ENCODE assay signal across 7 cellular contexts in the genomic region with DNA sequence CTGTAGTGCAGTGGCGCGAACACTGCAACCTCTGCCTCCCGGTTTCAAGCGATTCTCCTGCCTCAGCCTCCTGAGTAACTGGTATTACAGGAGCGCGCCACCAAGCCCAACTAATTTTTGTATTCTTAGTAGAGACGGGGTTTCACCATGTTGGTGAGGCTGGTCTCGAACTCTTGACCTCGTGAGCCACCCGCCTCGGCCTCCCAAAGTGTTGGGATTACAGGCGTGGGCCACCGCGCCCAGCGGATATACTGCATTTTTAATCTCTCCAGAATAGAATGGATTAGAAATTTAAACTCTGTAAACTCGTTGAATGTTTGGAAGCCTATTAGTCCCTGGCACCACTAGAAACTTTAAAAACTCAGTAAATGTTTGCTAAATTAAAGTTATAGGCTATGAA. TPM values are rescaled to one million over a fixed set of nuclear protein-coding genes. Genes with fewer than 3 reads are reported as not detected.
A peak's percentile ranks its signal among the peaks of the same experiment; 100 is the strongest.
DNase-seq lines count a peak whose midpoint lies in the region; ATAC-seq, FAIRE-seq and TF ChIP-seq lines count a peak whose summit lies in the region.
"Not testable (repeated sequence)": the region's sequence is repeated elsewhere in the genome, so short reads cannot be mapped to it uniquely, and the experiment has no call there.

No MANE protein-coding gene starts in this region.

- peak overlapping the region; percentile 85 for H3K4me3 ChIP-seq in GM23248
- peak overlapping the region; percentile 78 for H3K4me3 ChIP-seq in OCI-LY7 (ENCODE audit: low read depth, low read length, poor library complexity, severe bottlenecking)
- H3K4me3 ChIP-seq in astrocyte (ENCODE audit: insufficient read depth, low read depth, low read length), result not testable (repeated sequence)
- H3K4me3 ChIP-seq in gastrocnemius medialis, result peak overlapping the region; percentile 11 to 98 (median 96)

- 60% methylated on average over 16 of the region's 16 CpGs for WGBS in GM23248 (ENCODE audit: low coverage in 1 of 2, low lambda C conversion rate in 2 of 2, missing lambda C conversion rate in 2 of 2), 2 experiments

- H3K4me2 ChIP-seq in GM23248 (ENCODE audit: unreplicated experiment) (peak overlapping the region; percentile 92), OCI-LY7 (ENCODE audit: low read length) (peak overlapping the region; percentile 49), astrocyte (ENCODE audit: low read length) (peak overlapping the region; percentile 86)

- DNase-seq in GM23248; OCI-LY7 (ENCODE audit: low spot score); activated CD4-positive, alpha-beta T cell treated with anti-CD3 and anti-CD28 coated beads, Interleukin-2, amount 10 ng/mL, durations not matched to agents 7 days and 5 days; astrocyte (ENCODE audit: low read depth); glutamatergic neuron; naive B cell; gastrocnemius medialis: not testable (repeated sequence)

- H3K27me3 ChIP-seq in GM23248 (replicated peaks; ENCODE audit: insufficient read depth); astrocyte (ENCODE audit: insufficient read depth, low read length); gastrocnemius medialis: not testable (repeated sequence)

- not testable (repeated sequence) for ATAC-seq in naive B cell (ENCODE audit: low read depth in 2 of 2); gastrocnemius medialis

- H3K9ac ChIP-seq in GM23248; astrocyte (ENCODE audit: low read length): not testable (repeated sequence)

- not testable (repeated sequence) for H3K9me3 Mint-ChIP-seq in activated CD4-positive, alpha-beta T cell treated with anti-CD3 and anti-CD28 coated beads, Interleukin-2, amount 10 ng/mL, durations not matched to agents 7 days and 5 days; astrocyte (ENCODE audit: unreplicated experiment); glutamatergic neuron (ENCODE audit: unreplicated experiment); naive B cell

- in situ Hi-C loops in GM23248 (cut with MboI); gastrocnemius medialis (cut with MboI; ENCODE audit: low sequenced_read_pairs in 4 of 4): not testable (repeated sequence)

- not testable (repeated sequence) for H3K9me2 ChIP-seq in GM23248 (ENCODE audit: insufficient read depth); OCI-LY7 (ENCODE audit: insufficient read depth, low read length)

- H3K4me1 Mint-ChIP-seq in activated CD4-positive, alpha-beta T cell treated with anti-CD3 and anti-CD28 coated beads, Interleukin-2, amount 10 ng/mL, durations not matched to agents 7 days and 5 days, result peaks cover 60% of the 10 kb centered on the region
- H3K4me1 Mint-ChIP-seq in astrocyte (ENCODE audit: low read depth, unreplicated experiment) (peaks cover 19% of the 10 kb centered on the region), glutamatergic neuron (ENCODE audit: low read depth, unreplicated experiment) (peaks cover 12% of the 10 kb centered on the region), naive B cell (peaks cover 21 to 56% (median 49%) of the 10 kb centered on the region in 3 donors)

- not testable (repeated sequence) for H4K20me1 ChIP-seq in GM23248 (ENCODE audit: insufficient read depth); OCI-LY7 (ENCODE audit: insufficient read depth, low read length)
- H4K20me1 ChIP-seq in astrocyte (ENCODE audit: insufficient read depth, low read length), result peaks cover 14% of the 10 kb centered on the region

- not testable (repeated sequence) for BruUV-seq in OCI-LY7 (replicated peaks; lab: Mats Ljungman, UMichigan)

- H3K27me3 Mint-ChIP-seq in activated CD4-positive, alpha-beta T cell treated with anti-CD3 and anti-CD28 coated beads, Interleukin-2, amount 10 ng/mL, durations not matched to agents 7 days and 5 days; astrocyte (ENCODE audit: low read depth, unreplicated experiment); glutamatergic neuron (ENCODE audit: unreplicated experiment); naive B cell: not testable (repeated sequence)

- H3K79me2 ChIP-seq in GM23248 (ENCODE audit: insufficient read depth), result peaks cover 54% of the 10 kb centered on the region
- peaks cover 12% of the 10 kb centered on the region; the same call in 1 of the 2 replicates for H3K79me2 ChIP-seq in OCI-LY7 (ENCODE audit: insufficient read depth, low read depth, low read length)
- H3K79me2 ChIP-seq in astrocyte (ENCODE audit: insufficient read depth, low read length), result peaks cover 58% of the 10 kb centered on the region

- not testable (repeated sequence) for H3K27ac ChIP-seq in GM23248; OCI-LY7 (ENCODE audit: low read depth, low read length, poor library complexity, severe bottlenecking); astrocyte (ENCODE audit: low read depth, low read length)
- H3K27ac ChIP-seq in gastrocnemius medialis, result peak overlapping the region; percentile 89 to 95 (median 93)

- peak overlapping the region; percentile 99 for H2AFZ ChIP-seq in GM23248
- peak overlapping the region; percentile 96 for H2AFZ ChIP-seq in OCI-LY7 (ENCODE audit: low read length)
- H2AFZ ChIP-seq in astrocyte (ENCODE audit: low read depth, low read length), result not testable (repeated sequence)

- not testable (repeated sequence) for TF ChIP-seq CTCF in OCI-LY7 (conservative IDR thresholded peaks at IDR 0.05; ENCODE audit: low read length); astrocyte (IDR thresholded peaks at IDR 0.05; ENCODE audit: insufficient read depth, low read depth, low read length); glutamatergic neuron (IDR thresholded peaks at IDR 0.05; ENCODE audit: partially characterized antibody, unreplicated experiment); gastrocnemius medialis (IDR thresholded peaks at IDR 0.05 in 4 of 5, conservative IDR thresholded peaks at IDR 0.05 in 1 of 5)

- FAIRE-seq in astrocyte (lab: Jason Lieb, UNC), result not testable (repeated sequence)

- H3K4me3 Mint-ChIP-seq in activated CD4-positive, alpha-beta T cell treated with anti-CD3 and anti-CD28 coated beads, Interleukin-2, amount 10 ng/mL, durations not matched to agents 7 days and 5 days, result peak overlapping the region; percentile 96
- H3K4me3 Mint-ChIP-seq in astrocyte (ENCODE audit: unreplicated experiment), result peak overlapping the region; percentile 98
- peak overlapping the region; percentile 13 for H3K4me3 Mint-ChIP-seq in glutamatergic neuron (ENCODE audit: unreplicated experiment)
- H3K4me3 Mint-ChIP-seq in naive B cell, result peak overlapping the region; percentile 70 to 100 (median 98)

- intact Hi-C loops in OCI-LY7 (cut with micrococcal nuclease; ENCODE audit: unreplicated experiment), result loop anchor here (2.0 kb wide), 2 partner anchors 393 to 731 kb away; partner anchors contain the start of genes LRRC1 and TMEM14A
- intact Hi-C loops in gastrocnemius medialis (cut with DNase I; ENCODE audit: low total_unique reads), result not testable (repeated sequence)

- H3K4me1 ChIP-seq in GM23248 (ENCODE audit: insufficient read depth), result peaks cover 36% of the 10 kb centered on the region
- peaks cover 49% of the 10 kb centered on the region for H3K4me1 ChIP-seq in OCI-LY7 (ENCODE audit: insufficient read depth, low read length, poor library complexity, severe bottlenecking)
- H3K4me1 ChIP-seq in astrocyte (ENCODE audit: insufficient read depth, low read length), result peaks cover 16% of the 10 kb centered on the region
- peaks cover 39 to 46% of the 10 kb centered on the region in 2 donors for H3K4me1 ChIP-seq in gastrocnemius medialis

- H3K9me3 ChIP-seq in GM23248 (ENCODE audit: low read depth); OCI-LY7 (ENCODE audit: low read length); astrocyte (ENCODE audit: insufficient read depth, low read depth, low read length); gastrocnemius medialis: not testable (repeated sequence)

- H3K36me3 ChIP-seq in GM23248 (ENCODE audit: low read depth); OCI-LY7 (ENCODE audit: insufficient read depth, low read length); astrocyte (ENCODE audit: insufficient read depth, low read length); gastrocnemius medialis: not testable (repeated sequence)

- TF ChIP-seq POLR2A in gastrocnemius medialis (IDR thresholded peaks at IDR 0.05), result not testable (repeated sequence)

- H3K36me3 Mint-ChIP-seq in activated CD4-positive, alpha-beta T cell treated with anti-CD3 and anti-CD28 coated beads, Interleukin-2, amount 10 ng/mL, durations not matched to agents 7 days and 5 days (ENCODE audit: low read depth); astrocyte (ENCODE audit: low read depth, unreplicated experiment); glutamatergic neuron (ENCODE audit: unreplicated experiment); naive B cell: not testable (repeated sequence)

- not testable (repeated sequence) for H3F3A ChIP-seq in GM23248 (ENCODE audit: insufficient read depth)

- peak overlapping the region; percentile 93 for H3K27ac Mint-ChIP-seq in activated CD4-positive, alpha-beta T cell treated with anti-CD3 and anti-CD28 coated beads, Interleukin-2, amount 10 ng/mL, durations not matched to agents 7 days and 5 days
- H3K27ac Mint-ChIP-seq in astrocyte (ENCODE audit: unreplicated experiment), result peak overlapping the region; percentile 30
- H3K27ac Mint-ChIP-seq in glutamatergic neuron (ENCODE audit: unreplicated experiment), result not testable (repeated sequence)
- peak overlapping the region in 3 of 6 donors; percentile 87 to 99 (median 88) for H3K27ac Mint-ChIP-seq in naive B cell

- POLR2A ChIA-PET in OCI-LY7 (lab: Charles Lee); activated CD4-positive, alpha-beta T cell treated with anti-CD3 and anti-CD28 coated beads, Interleukin-2, amount 10 ng/mL, durations not matched to agents 7 days and 5 days (lab: Charles Lee): not testable (repeated sequence)

- CTCF ChIA-PET in OCI-LY7 (lab: Charles Lee; ENCODE audit: unreplicated experiment); activated CD4-positive, alpha-beta T cell treated with anti-CD3 and anti-CD28 coated beads, Interleukin-2, amount 10 ng/mL, durations not matched to agents 7 days and 5 days (lab: Charles Lee): not testable (repeated sequence)

RNA-seq across cellular contexts. Expression of gene FBXO9, which starts 0.9 kb away (rescaled TPM):
- total RNA-seq in GM23248 (2014; rRNA removed; shearing (Covaris generic)), result 48.4 and 59.6 TPM in 2 replicates
- polyA plus RNA-seq in GM23248 (2016; fragmentation: Nextera tagmentation; extraction: Ambion mirVana) (56.5 and 59.9 TPM in 2 replicates), naive B cell (ENCODE audit: low read depth in 6 of 6) (10 to 100 TPM; 46.2 to 72.0 (median 51.8) TPM)
- 20.5 and 23.5 TPM in 2 replicates for total RNA-seq in OCI-LY7 (2014; rRNA removed; shearing (Covaris generic))
- total RNA-seq in OCI-LY7 (2022) (67.7 and 80.2 TPM in 2 replicates), astrocyte (72.6 and 80.2 TPM in 2 replicates), glutamatergic neuron (ENCODE audit: unreplicated experiment) (49.1 TPM), gastrocnemius medialis (10 to 100 TPM; 16.6 to 20.2 (median 19.6) TPM)
- 10 to 100 TPM; 72.9 to 88.1 TPM for total RNA-seq in activated CD4-positive, alpha-beta T cell treated with anti-CD3 and anti-CD28 coated beads, Interleukin-2, amount 10 ng/mL, durations not matched to agents 7 days and 5 days

RNA-seq across cellular contexts. Expression of gene CILK1, which starts 2.6 kb away (rescaled TPM):
- 11.1 and 15.6 TPM in 2 replicates for total RNA-seq in GM23248 (2014; rRNA removed; shearing (Covaris generic))
- polyA plus RNA-seq in GM23248 (2016; fragmentation: Nextera tagmentation; extraction: Ambion mirVana) (6.0 and 6.5 TPM in 2 replicates), naive B cell (ENCODE audit: low read depth in 6 of 6) (1 to 10 TPM; 2.1 to 6.0 (median 4.8) TPM)
- total RNA-seq in OCI-LY7 (2014; rRNA removed; shearing (Covaris generic)), result 6.2 and 6.9 TPM in 2 replicates
- total RNA-seq in OCI-LY7 (2022) (13.7 and 17.8 TPM in 2 replicates), astrocyte (15.6 and 17.4 TPM in 2 replicates), glutamatergic neuron (ENCODE audit: unreplicated experiment) (31.7 TPM), gastrocnemius medialis (1 to 10 TPM; 5.0 to 7.9 (median 5.8) TPM)
- 1 to 10 TPM; 6.8 to 8.4 TPM for total RNA-seq in activated CD4-positive, alpha-beta T cell treated with anti-CD3 and anti-CD28 coated beads, Interleukin-2, amount 10 ng/mL, durations not matched to agents 7 days and 5 days

Comparison
In these comparisons a context has a peak if more than half of its experiments do, and no peak if none do; other contexts are left out.
1. H3K4me3 Mint-ChIP-seq: peak in every context shown above with its lines; median percentile 98 in naive B cell; 98 in astrocyte; 96 in activated CD4-positive, alpha-beta T cell treated with anti-CD3 and anti-CD28 coated beads, Interleukin-2, amount 10 ng/mL, durations not matched to agents 7 days and 5 days; 13 in glutamatergic neuron.